9 cellular contexts compared by ENCODE assay signal in genomic region chr16:3577302-3577752, GRCh38. TPM values are rescaled to one million over a fixed set of nuclear protein-coding genes. Genes with fewer than 3 reads are reported as not detected.
DNase-seq lines count a peak whose midpoint lies in the region; TF ChIP-seq lines count a peak whose summit lies in the region.
"Had no signal": no experiment of that assay in that cellular context is flagged by ENCODE, and none has a peak within 500 bp of the region (broad histone marks: within the 10 kb centered on the region; RNA-seq: fewer than 3 reads in every experiment).

A gene with protein sequence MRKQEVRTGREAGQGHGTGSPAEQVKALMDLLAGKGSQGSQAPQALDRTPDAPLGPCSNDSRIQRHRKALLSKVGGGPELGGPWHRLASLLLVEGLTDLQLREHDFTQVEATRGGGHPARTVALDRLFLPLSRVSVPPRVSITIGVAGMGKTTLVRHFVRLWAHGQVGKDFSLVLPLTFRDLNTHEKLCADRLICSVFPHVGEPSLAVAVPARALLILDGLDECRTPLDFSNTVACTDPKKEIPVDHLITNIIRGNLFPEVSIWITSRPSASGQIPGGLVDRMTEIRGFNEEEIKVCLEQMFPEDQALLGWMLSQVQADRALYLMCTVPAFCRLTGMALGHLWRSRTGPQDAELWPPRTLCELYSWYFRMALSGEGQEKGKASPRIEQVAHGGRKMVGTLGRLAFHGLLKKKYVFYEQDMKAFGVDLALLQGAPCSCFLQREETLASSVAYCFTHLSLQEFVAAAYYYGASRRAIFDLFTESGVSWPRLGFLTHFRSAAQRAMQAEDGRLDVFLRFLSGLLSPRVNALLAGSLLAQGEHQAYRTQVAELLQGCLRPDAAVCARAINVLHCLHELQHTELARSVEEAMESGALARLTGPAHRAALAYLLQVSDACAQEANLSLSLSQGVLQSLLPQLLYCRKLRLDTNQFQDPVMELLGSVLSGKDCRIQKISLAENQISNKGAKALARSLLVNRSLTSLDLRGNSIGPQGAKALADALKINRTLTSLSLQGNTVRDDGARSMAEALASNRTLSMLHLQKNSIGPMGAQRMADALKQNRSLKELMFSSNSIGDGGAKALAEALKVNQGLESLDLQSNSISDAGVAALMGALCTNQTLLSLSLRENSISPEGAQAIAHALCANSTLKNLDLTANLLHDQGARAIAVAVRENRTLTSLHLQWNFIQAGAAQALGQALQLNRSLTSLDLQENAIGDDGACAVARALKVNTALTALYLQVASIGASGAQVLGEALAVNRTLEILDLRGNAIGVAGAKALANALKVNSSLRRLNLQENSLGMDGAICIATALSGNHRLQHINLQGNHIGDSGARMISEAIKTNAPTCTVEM (minus strand): TSS chr16:3577403. CDS start chr16:3565036, 12,367 bp downstream.

- BruUV-seq in A673 (replicated peaks; lab: Mats Ljungman, UMichigan) = no TSS peak

- H3K4me3 ChIP-seq in coronary artery = peak within 1 kb of the TSS; percentile 7
- H3K4me3 ChIP-seq in A673 (ENCODE audit: low read depth, low read length, poor library complexity, severe bottlenecking) = no peak within 1 kb of the TSS
- H3K4me3 ChIP-seq in trophoblast cell (ENCODE audit: low read depth, low read length) = no peak within 1 kb of the TSS

- no peak within 1 kb of the TSS for H4K91ac ChIP-seq in trophoblast cell (ENCODE audit: low read depth, low read length)

- H3K9ac ChIP-seq in trophoblast cell (ENCODE audit: low read length) = no peak within 1 kb of the TSS

- no peaks in the 10 kb centered on the region for H3K79me1 ChIP-seq in trophoblast cell (ENCODE audit: low read length)

- TF ChIP-seq CTCF in GM20000 (IDR thresholded peaks at IDR 0.05; ENCODE audit: extremely low read depth, missing control alignments) (no peak), coronary artery (IDR thresholded peaks at IDR 0.05) (no peak), A673 (conservative IDR thresholded peaks at IDR 0.05; ENCODE audit: low read depth, low read length) (no peak)

- H2BK12ac ChIP-seq in trophoblast cell (ENCODE audit: low read length) = no peak within 1 kb of the TSS

- H3K4me1 ChIP-seq in A673 (ENCODE audit: insufficient read depth, low read length, poor library complexity, severe bottlenecking) = peaks cover 16% of the 10 kb centered on the region
- H3K4me1 ChIP-seq in trophoblast cell (ENCODE audit: control insufficient read depth in 1 of 2, insufficient read depth in 2 of 2, low read length in 2 of 2) = peaks cover 0 to 3% of the 10 kb centered on the region in 2 experiments

- H3K9me3 ChIP-seq in A673 (ENCODE audit: low read depth, low read length, poor library complexity, severe bottlenecking) (no peaks in the 10 kb centered on the region), trophoblast cell (ENCODE audit: insufficient read depth, low read depth, low read length) (no peaks in the 10 kb centered on the region)

- H3K4me2 ChIP-seq in trophoblast cell (ENCODE audit: low read length) = no peak within 1 kb of the TSS

- no peak within 1 kb of the TSS for H4K12ac ChIP-seq in trophoblast cell (ENCODE audit: low read depth, low read length)

- peaks cover 3% of the 10 kb centered on the region for H3K36me3 ChIP-seq in A673 (ENCODE audit: insufficient read depth, low read length, poor library complexity, severe bottlenecking)
- H3K36me3 ChIP-seq in trophoblast cell (ENCODE audit: control insufficient read depth in 1 of 2, insufficient read depth in 2 of 2, low read length in 2 of 2) = peaks cover 3 to 5% of the 10 kb centered on the region in 2 experiments

- POLR2A ChIA-PET in A673 (lab: Charles Lee; ENCODE audit: low non-redundant PET) = no interaction called here

- no CpG with 5 or more reads among the region's 18 CpGs for WGBS in trophoblast cell (ENCODE audit: extremely low coverage, insufficient coverage, insufficient read length)

- no peaks in the 10 kb centered on the region for H3K79me2 ChIP-seq in trophoblast cell (ENCODE audit: control insufficient read depth, insufficient read depth, low read length, poor library complexity)

- no peak within 1 kb of the TSS for H3K4ac ChIP-seq in trophoblast cell (ENCODE audit: low read depth, low read length)

- H4K8ac ChIP-seq in trophoblast cell (ENCODE audit: low read depth, low read length) = no peak within 1 kb of the TSS

- H3K18ac ChIP-seq in trophoblast cell (ENCODE audit: low read length) = no peak within 1 kb of the TSS

- no peak within 1 kb of the TSS for H2AFZ ChIP-seq in trophoblast cell (ENCODE audit: insufficient read depth, low read length, poor library complexity)

- CTCF ChIA-PET in A673 (lab: Charles Lee) = no interaction called here

- H3K27me3 ChIP-seq in A673 (replicated peaks; ENCODE audit: insufficient read depth, low read depth, low read length, poor library complexity) = no peaks in the 10 kb centered on the region
- no peaks in the 10 kb centered on the region for H3K27me3 ChIP-seq in trophoblast cell (ENCODE audit: insufficient read depth, low read length)

- DNase-seq in GM20000 (ENCODE audit: low spot score) = peak; percentile 67
- peak; percentile 60 for DNase-seq in UCSD-AML1 (lab: John Stamatoyannopoulos, UW; ENCODE audit: unreplicated experiment)
- DNase-seq in coronary artery (ENCODE audit: low spot score) = no peak
- DNase-seq in stimulated activated CD8-positive, alpha-beta memory T cell treated with anti-CD3 and anti-CD28 coated beads, Interleukin-15, amount 100 ng/mL, for 24 hours (ENCODE audit: low read depth) = peak; percentile 21
- DNase-seq in NCI-H1436 (lab: John Stamatoyannopoulos, UW) = no peak
- DNase-seq in A673 (ENCODE audit: low spot score) = no peak
- no peak for DNase-seq in trophoblast cell
- no peak for DNase-seq in HuH-7 (ENCODE audit: low spot score)
- DNase-seq: substantia nigra had no signal

- H3K23ac ChIP-seq in trophoblast cell (ENCODE audit: low read length) = no peak within 1 kb of the TSS

- no peak within 1 kb of the TSS for H2BK5ac ChIP-seq in trophoblast cell (ENCODE audit: low read depth, low read length, poor library complexity)

- intact Hi-C loops in A673 (cut with micrococcal nuclease; ENCODE audit: unreplicated experiment) = no loop called here

- no peak within 1 kb of the TSS for H2AK5ac ChIP-seq in trophoblast cell (ENCODE audit: low read length)

- H3K27ac ChIP-seq in coronary artery (no peak within 1 kb of the TSS), A673 (ENCODE audit: low read depth, low read length, poor library complexity, severe bottlenecking) (no peak within 1 kb of the TSS), trophoblast cell (ENCODE audit: low read depth, low read length) (no peak within 1 kb of the TSS)

- H3K14ac ChIP-seq in trophoblast cell (ENCODE audit: low read length) = no peak within 1 kb of the TSS

- H2BK120ac ChIP-seq in trophoblast cell (ENCODE audit: insufficient read depth, low read length, poor library complexity) = no peak within 1 kb of the TSS

RNA-seq across cellular contexts. Expression of the gene that starts here (rescaled TPM):
- 0.07 and 0.09 TPM in 2 replicates for total RNA-seq in A673 (2021)
- polyA plus RNA-seq in trophoblast cell (2013) = 0.01 and 0.08 TPM in 2 replicates

Comparison
In these comparisons a context has a peak if more than half of its experiments do, and no peak if none do; other contexts are left out.
1. DNase-seq: peak in GM20000 (single experiment), UCSD-AML1 (single experiment) and stimulated activated CD8-positive, alpha-beta memory T cell treated with anti-CD3 and anti-CD28 coated beads, Interleukin-15, amount 100 ng/mL, for 24 hours (single experiment); none in coronary artery (single experiment), NCI-H1436 (single experiment), A673 (single experiment), trophoblast cell (0 of 2) and HuH-7 (single experiment).